ENCODE assay signal across 1 cellular context in the genomic region with DNA sequence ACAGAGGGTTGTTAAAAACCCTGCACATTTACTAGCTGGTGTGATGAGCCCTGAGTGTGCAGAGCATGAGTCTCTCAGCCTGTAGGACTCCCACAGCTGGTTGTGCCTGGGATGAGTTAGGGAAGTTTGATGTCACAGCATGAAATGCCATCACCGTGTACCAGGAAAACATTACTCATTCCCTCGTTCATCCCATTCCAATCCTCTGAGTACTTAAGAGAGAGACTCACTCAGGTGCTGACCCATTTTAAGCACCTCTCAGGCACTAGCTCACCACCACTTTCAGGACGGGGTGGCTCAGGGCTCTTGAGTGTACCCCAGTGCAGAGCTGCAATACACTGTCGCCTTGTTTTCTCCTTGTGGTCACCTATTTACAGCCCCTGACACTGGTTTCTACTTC.
TF ChIP-seq lines count a peak whose summit lies in the region.

No MANE protein-coding gene starts in this region.

TF ChIP-seq in H1, 55 proteins besides CTCF, POLR2A, EP300 and RAD21:
- no peak for TF ChIP-seq RBBP5 (IDR thresholded peaks at IDR 0.05; ENCODE audit: borderline replicate concordance, low read depth, low read length)
- no peak for TF ChIP-seq ASH2L (IDR thresholded peaks at IDR 0.05; ENCODE audit: low read length)
- TF ChIP-seq FOSL1 (IDR thresholded peaks at IDR 0.05; ENCODE audit: insufficient read depth, low read depth, low read length): no peak
- TF ChIP-seq TBP (IDR thresholded peaks at IDR 0.05; ENCODE audit: low read depth, low read length): no peak
- TF ChIP-seq EGR1 (IDR thresholded peaks at IDR 0.05; ENCODE audit: borderline replicate concordance, low read depth, low read length): no peak
- TF ChIP-seq E2F6 (IDR thresholded peaks at IDR 0.05): no peak
- TF ChIP-seq CBX5 (IDR thresholded peaks at IDR 0.05; ENCODE audit: low read depth, low read length): no peak
- no peak for TF ChIP-seq TEAD4 (IDR thresholded peaks at IDR 0.05; ENCODE audit: low read depth, low read length)
- TF ChIP-seq KDM5A (IDR thresholded peaks at IDR 0.05; ENCODE audit: low read length): no peak
- TF ChIP-seq ZNF274 (IDR thresholded peaks at IDR 0.05; ENCODE audit: borderline replicate concordance, extremely low read depth, low read length): no peak
- no peak for TF ChIP-seq CHD7 (IDR thresholded peaks at IDR 0.05; ENCODE audit: insufficient replicate concordance, low read length)
- no peak for TF ChIP-seq POU5F1 (IDR thresholded peaks at IDR 0.05; ENCODE audit: low read depth, low read length)
- TF ChIP-seq RNF2 (IDR thresholded peaks at IDR 0.05; ENCODE audit: borderline replicate concordance, low read depth, low read length, missing control alignments, poor library complexity, severe bottlenecking): no peak
- no peak for TF ChIP-seq HDAC6 (IDR thresholded peaks at IDR 0.05; ENCODE audit: low read depth, low read length)
- TF ChIP-seq SRF (IDR thresholded peaks at IDR 0.05; ENCODE audit: low read depth, low read length): no peak
- TF ChIP-seq SP1 (IDR thresholded peaks at IDR 0.05; ENCODE audit: low read depth, low read length): no peak
- no peak for TF ChIP-seq BRCA1 (IDR thresholded peaks at IDR 0.05; ENCODE audit: low read depth, low read length)
- no peak for TF ChIP-seq HDAC2 (IDR thresholded peaks at IDR 0.05; ENCODE audit: borderline replicate concordance in 1 of 2, low read depth in 2 of 2, low read length in 2 of 2)
- TF ChIP-seq USF2 (IDR thresholded peaks at IDR 0.05; ENCODE audit: low read length): no peak
- TF ChIP-seq RFX5 (IDR thresholded peaks at IDR 0.05; ENCODE audit: borderline replicate concordance, low read depth, low read length): no peak
